In the genomic region with DNA sequence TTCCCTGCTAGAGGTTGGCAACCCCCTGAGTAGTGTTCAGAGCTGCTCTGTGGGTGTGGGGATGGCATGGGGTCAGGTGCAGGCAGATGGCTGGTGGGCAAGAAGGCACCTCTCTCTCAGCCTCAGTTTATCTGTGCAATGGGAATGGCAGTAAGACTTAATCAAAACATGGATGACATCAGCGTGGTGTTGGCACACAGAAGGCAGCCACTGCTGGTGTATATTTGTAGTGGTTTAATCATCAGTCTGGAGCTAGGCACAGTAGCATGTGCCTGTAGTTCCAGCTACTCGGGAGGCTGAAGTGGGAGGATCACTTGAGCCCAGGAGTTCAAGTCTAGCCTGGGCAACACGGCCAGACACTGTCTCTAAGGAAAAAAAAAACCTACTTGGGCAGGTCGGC, we compare ENCODE assay signal across 13 cellular contexts. TPM values are rescaled to one million over a fixed set of nuclear protein-coding genes. Genes with fewer than 3 reads are reported as not detected.
A peak's percentile ranks its signal among the peaks of the same experiment; 100 is the strongest.
DNase-seq lines count a peak whose midpoint lies in the region; ATAC-seq and TF ChIP-seq lines count a peak whose summit lies in the region.
"Had no signal": no experiment of that assay in that cellular context is flagged by ENCODE, and none has a peak within 500 bp of the region (broad histone marks: within the 10 kb centered on the region; RNA-seq: fewer than 3 reads in every experiment).

No MANE protein-coding gene starts in this region.

- no peaks in the 10 kb centered on the region for H3K79me2 ChIP-seq in Karpas-422 (ENCODE audit: low read length)

- H3K9me3 ChIP-seq in right lobe of liver (no peaks in the 10 kb centered on the region), upper lobe of left lung (no peaks in the 10 kb centered on the region), Karpas-422 (ENCODE audit: low read length) (no peaks in the 10 kb centered on the region)
- H3K9me3 ChIP-seq: heart right ventricle, ovary had no signal

- no peak for TF ChIP-seq EP300 in upper lobe of left lung (IDR thresholded peaks at IDR 0.05)

- TF ChIP-seq CTCF in dorsolateral prefrontal cortex (IDR thresholded peaks at IDR 0.05 in 54 of 56, conservative IDR thresholded peaks at IDR 0.05 in 2 of 56; ENCODE audit: low read depth in 1 of 56, partially characterized antibody in 56 of 56) = no peak
- TF ChIP-seq CTCF in right lobe of liver (IDR thresholded peaks at IDR 0.05) = no peak
- no peak for TF ChIP-seq CTCF in upper lobe of left lung (IDR thresholded peaks at IDR 0.05)
- TF ChIP-seq CTCF in GM13976 (IDR thresholded peaks at IDR 0.05; ENCODE audit: borderline replicate concordance, control extremely low read depth, extremely low read depth, insufficient read depth, missing control alignments) = no peak

- peak; percentile 35 for DNase-seq in NCI-H226
- peak in 2 of 10 donors; percentile 43 to 50 for DNase-seq in dorsolateral prefrontal cortex
- DNase-seq in right lobe of liver = no peak
- no peak for DNase-seq in upper lobe of left lung
- no peak for DNase-seq in SHP77 treated with DMSO at 0.1 percent for 48 hours (lab: John Stamatoyannopoulos, UW)
- no peak for DNase-seq in GM13976 (ENCODE audit: low spot score)
- DNase-seq in Karpas-422 = no peak
- DNase-seq: activated CD8-positive, alpha-beta T cell treated with anti-CD3 and anti-CD28 coated beads for 36 hours; activated naive CD4-positive, alpha-beta T cell; stimulated activated CD4-positive, alpha-beta T cell treated with anti-CD3 and anti-CD28 coated beads, Interleukin-1b, Interleukin-23, amount 100 ng/mL, for 48 hours had no signal

- ATAC-seq in right lobe of liver (peak in 3 of 4 donors; percentile 3 to 67 (median 4)), upper lobe of left lung (ENCODE audit: low FRiP score in 2 of 2) (no peak)
- ATAC-seq: activated CD8-positive, alpha-beta T cell treated with anti-CD3 and anti-CD28 coated beads for 36 hours had no signal

- no peak overlapping the region for H3K4me2 ChIP-seq in Karpas-422 (ENCODE audit: low read depth, low read length, poor library complexity, severe bottlenecking)

- H4K20me1 ChIP-seq in Karpas-422 (ENCODE audit: insufficient read depth, low read depth, low read length) = no peaks in the 10 kb centered on the region

- intact Hi-C loops in dorsolateral prefrontal cortex (cut with DNase I) (loop anchor here in 1 of 2 donors (5.0 kb wide), 1 partner anchor 59 kb away; the partner anchor contains the start of gene NSUN4), right lobe of liver (cut with DNase I) (no loop called here)

- H3K9me2 ChIP-seq in Karpas-422 (replicated peaks; ENCODE audit: insufficient read depth, low read length) = no peaks in the 10 kb centered on the region

- no peak overlapping the region for H3K9ac ChIP-seq in Karpas-422 (ENCODE audit: low read length)

- peak overlapping the region in 46 of 59 donors; percentile 1 to 54 (median 34) for H3K4me3 ChIP-seq in dorsolateral prefrontal cortex
- H3K4me3 ChIP-seq in right lobe of liver = no peak overlapping the region
- H3K4me3 ChIP-seq in upper lobe of left lung = no peak overlapping the region
- H3K4me3 ChIP-seq in Karpas-422 (ENCODE audit: low read length) = no peak overlapping the region
- H3K4me3 ChIP-seq: heart right ventricle, ovary had no signal

- no peaks in the 10 kb centered on the region for H3K27me3 ChIP-seq in dorsolateral prefrontal cortex
- no peaks in the 10 kb centered on the region for H3K27me3 ChIP-seq in right lobe of liver
- H3K27me3 ChIP-seq in upper lobe of left lung = no peaks in the 10 kb centered on the region
- H3K27me3 ChIP-seq in Karpas-422 (ENCODE audit: low read length) = no peaks in the 10 kb centered on the region
- H3K27me3 ChIP-seq: heart right ventricle, ovary had no signal

- no peaks in the 10 kb centered on the region for H3K36me3 ChIP-seq in right lobe of liver
- H3K36me3 ChIP-seq in upper lobe of left lung = peaks cover 0 to 5% (median 0%) of the 10 kb centered on the region in 4 donors
- H3K36me3 ChIP-seq in Karpas-422 (ENCODE audit: insufficient read depth, low read length) = no peaks in the 10 kb centered on the region
- H3K36me3 ChIP-seq: heart right ventricle, ovary had no signal

- WGBS in right lobe of liver (ENCODE audit: insufficient coverage, low coverage, low lambda C conversion rate, missing lambda C conversion rate) = 37% methylated on average over 4 of the region's 4 CpGs
- WGBS in upper lobe of left lung, 2 donors = 51 to 61% methylated on average over 4 of the region's 4 CpGs

- in situ Hi-C loops in GM13976 (cut with MboI; ENCODE audit: low sequenced_read_pairs, unreplicated experiment) = no loop called here

- H2AFZ ChIP-seq in Karpas-422 (ENCODE audit: low read length) = no peak overlapping the region

- H3K27ac ChIP-seq in dorsolateral prefrontal cortex (peak overlapping the region; percentile 34 to 97 (median 90)), right lobe of liver (peak overlapping the region in 1 of 3 donors; percentile 18), upper lobe of left lung (peak overlapping the region in 3 of 4 donors; percentile 42 to 62 (median 49)), Karpas-422 (ENCODE audit: low read length) (no peak overlapping the region)
- H3K27ac ChIP-seq: coronary artery, heart right ventricle had no signal

- TF ChIP-seq POLR2A in right lobe of liver (IDR thresholded peaks at IDR 0.05) (no peak), upper lobe of left lung (IDR thresholded peaks at IDR 0.05) (no peak)

- H3K4me1 ChIP-seq in right lobe of liver (peaks cover 0 to 13% (median 3%) of the 10 kb centered on the region in 4 donors), upper lobe of left lung (peaks cover 14 to 24% (median 17%) of the 10 kb centered on the region in 4 donors), Karpas-422 (ENCODE audit: low read length) (no peaks in the 10 kb centered on the region)

RNA-seq across cellular contexts. Expression of gene FAAH, which starts 7.4 kb away (rescaled TPM):
- 100 to 1,000 TPM in 5 of 120 experiments, 10 to 100 TPM in 115; 42.0 to 138 (median 65.0) TPM for total RNA-seq in dorsolateral prefrontal cortex
- total RNA-seq in right lobe of liver = 10 to 100 TPM; 26.6 to 48.7 (median 33.5) TPM
- total RNA-seq in upper lobe of left lung = 10 to 100 TPM; 34.1 to 67.1 (median 46.8) TPM
- total RNA-seq in Karpas-422 (2014; rRNA removed; shearing (Covaris generic); ENCODE audit: low replicate concordance) = 1.3 TPM in 1 of 2 replicates, not detected in the other

Comparison
In these comparisons a context has a peak if more than half of its experiments do, and no peak if none do; other contexts are left out.
1. H3K4me3 ChIP-seq: peak in dorsolateral prefrontal cortex (46 of 59); none in right lobe of liver (0 of 3), upper lobe of left lung (0 of 4) and Karpas-422 (single experiment).
2. ATAC-seq: peak in right lobe of liver (3 of 4); none in upper lobe of left lung (0 of 2).
3. RNA of gene FAAH, which starts 7.4 kb away (total RNA-seq): 42.0 to 138 TPM in dorsolateral prefrontal cortex, 34.1 to 67.1 TPM in upper lobe of left lung and 26.6 to 48.7 TPM in right lobe of liver; 1.3 TPM in Karpas-422; every median in the first group is over 10 times any median in the second.